1 cellular context compared by ENCODE assay signal in genomic region chr2:55111230-55111569, GRCh38.
TF ChIP-seq lines count a peak whose summit lies in the region.

No MANE protein-coding gene starts in this region.

TF ChIP-seq in endothelial cell of umbilical vein, 7 proteins besides CTCF, POLR2A, EP300 and RAD21:
- TF ChIP-seq MYC (IDR thresholded peaks at IDR 0.05; ENCODE audit: low read depth, low read length) (no peak), GATA2 (IDR thresholded peaks at IDR 0.05; ENCODE audit: insufficient read depth, insufficient read length, low read depth, low read length) (no peak), EZH2 (IDR thresholded peaks at IDR 0.05; ENCODE audit: borderline replicate concordance, low read depth, low read length, severe bottlenecking) (no peak), POLR2AphosphoS5 (IDR thresholded peaks at IDR 0.05; ENCODE audit: insufficient read depth, low read depth, low read length) (no peak), FOS (IDR thresholded peaks at IDR 0.05; ENCODE audit: borderline replicate concordance, insufficient read depth, low read length) (no peak), MAX (IDR thresholded peaks at IDR 0.05; ENCODE audit: insufficient read depth, insufficient read length) (no peak), JUN (IDR thresholded peaks at IDR 0.05; ENCODE audit: borderline replicate concordance, insufficient read depth, insufficient read length, low read depth) (no peak)
